Comparison of ENCODE assay signal across 8 cellular contexts in the genomic region with DNA sequence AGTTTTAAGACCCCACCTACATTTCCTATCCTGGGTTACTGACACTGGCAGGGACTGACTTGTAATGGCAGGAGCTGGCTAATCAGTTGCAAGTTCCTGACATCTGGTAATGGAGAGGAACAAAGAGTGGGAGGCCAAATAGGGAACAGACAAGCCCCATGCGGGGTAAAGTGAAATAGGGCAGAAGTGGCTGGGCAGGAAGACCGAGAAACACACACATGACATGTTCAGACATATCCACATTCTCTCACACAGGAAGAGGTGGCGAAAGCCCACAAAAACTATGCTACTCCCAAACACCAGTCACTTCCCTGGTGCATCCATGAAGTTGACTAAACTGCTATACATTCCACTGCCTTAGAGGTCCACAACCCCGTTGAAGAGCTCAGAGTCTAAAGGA.
DNase-seq lines count a peak whose midpoint lies in the region; ATAC-seq and TF ChIP-seq lines count a peak whose summit lies in the region.

No MANE protein-coding gene starts in this region.

- H3K36me3 ChIP-seq in ovary, result no peaks in the 10 kb centered on the region

- no peak overlapping the region for H3K4me3 ChIP-seq in ovary

- peak overlapping the region; percentile 80 for H3K27ac ChIP-seq in foreskin keratinocyte
- peak overlapping the region; percentile 58 for H3K27ac ChIP-seq in substantia nigra (ENCODE audit: low read depth, low read length, poor library complexity, severe bottlenecking)
- H3K27ac ChIP-seq in ovary, result no peak overlapping the region

- H3K27me3 ChIP-seq in foreskin keratinocyte (no peaks in the 10 kb centered on the region), ovary (no peaks in the 10 kb centered on the region)

- no peaks in the 10 kb centered on the region for H3K9me3 ChIP-seq in ovary

- TF ChIP-seq EP300 in ovary (IDR thresholded peaks at IDR 0.05), result no peak

- ATAC-seq in GM18858 (IDR thresholded peaks at IDR 0.05; ENCODE audit: unreplicated experiment) (peak; percentile 64), HG02588 (IDR thresholded peaks at IDR 0.05; ENCODE audit: unreplicated experiment) (peak; percentile 76), foreskin keratinocyte (peak; percentile 78)

- intact Hi-C loops in ovary (cut with DNase I), result no loop called here

- WGBS in ovary, 3 donors, result 75 to 98% (median 76%) methylated on average over 4 of the region's 4 CpGs

- no peak for TF ChIP-seq POLR2A in ovary (IDR thresholded peaks at IDR 0.05)

- H3K4me1 ChIP-seq in foreskin keratinocyte, result peaks cover 31% of the 10 kb centered on the region
- H3K4me1 ChIP-seq in ovary (ENCODE audit: insufficient read depth), result no peaks in the 10 kb centered on the region

- TF ChIP-seq CTCF in foreskin keratinocyte (conservative IDR thresholded peaks at IDR 0.05) (no peak), ovary (IDR thresholded peaks at IDR 0.05) (no peak)

- DNase-seq in NOMO-1 (lab: John Stamatoyannopoulos, UW; ENCODE audit: unreplicated experiment in 2 of 2) (peak; percentile 27 to 51), foreskin keratinocyte (peak; percentile 91 to 96), substantia nigra (lab: John Stamatoyannopoulos, UW) (peak in 11 of 49 donors; percentile 9 to 43 (median 31)), HK-2 (ENCODE audit: unreplicated experiment) (no peak), ovary (no peak), GM19240 (ENCODE audit: insufficient read length, low spot score) (no peak)

Comparison
In these comparisons a context has a peak if more than half of its experiments do, and no peak if none do; other contexts are left out.
1. DNase-seq: peak in NOMO-1 (2 of 2) and foreskin keratinocyte (2 of 2); none in HK-2 (single experiment), ovary (0 of 5) and GM19240 (single experiment).
2. H3K27ac ChIP-seq: peak in foreskin keratinocyte (single experiment) and substantia nigra (single experiment); none in ovary (0 of 2).
3. Peak in every context shown above with its lines, with median percentiles within 50 percentile points of each other: ATAC-seq.